8 cellular contexts compared by ENCODE assay signal in genomic region chr9:114588671-114589526, GRCh38. TPM values are rescaled to one million over a fixed set of nuclear protein-coding genes. Genes with fewer than 3 reads are reported as not detected.
A peak's percentile ranks its signal among the peaks of the same experiment; 100 is the strongest.
DNase-seq lines count a peak whose midpoint lies in the region; ATAC-seq, FAIRE-seq and TF ChIP-seq lines count a peak whose summit lies in the region.

No MANE protein-coding gene starts in this region.

- H3K27ac Mint-ChIP-seq in T-cell = peak overlapping the region; percentile 99 to 100

- H3K4me3 Mint-ChIP-seq in T-cell = peak overlapping the region; percentile 97 to 100 (median 100)

- FAIRE-seq in H54 (lab: Jason Lieb, UNC) = peak; percentile 60

- peak overlapping the region; percentile 97 for H3K27ac ChIP-seq in skeletal muscle tissue (ENCODE audit: low read depth, low read length)

- H3K36me3 Mint-ChIP-seq in T-cell = peaks cover 15% of the 10 kb centered on the region

- H3K36me3 ChIP-seq in skeletal muscle tissue (ENCODE audit: control insufficient read depth in 3 of 3, insufficient read depth in 3 of 3, low read length in 3 of 3) = peaks cover 7 to 12% (median 11%) of the 10 kb centered on the region in 3 donors

- TF ChIP-seq POLR2A in H54 (IDR thresholded peaks at IDR 0.05; ENCODE audit: low read depth, low read length) = no peak

- CTCF ChIA-PET in T-cell (lab: Charles Lee) = interaction anchor here (0.6 to 2.5 kb wide), 4 partner anchors 9 to 73 kb away, joined by 3 to 20 read pairs (median 4); no protein-coding TSS in a partner anchor

- peaks cover 34 to 51% (median 39%) of the 10 kb centered on the region in 3 donors for H3K4me1 ChIP-seq in skeletal muscle tissue (ENCODE audit: control insufficient read depth in 3 of 3, insufficient read depth in 3 of 3, low read length in 3 of 3)

- H3K27me3 Mint-ChIP-seq in T-cell = no peaks in the 10 kb centered on the region

- POLR2A ChIA-PET in T-cell (lab: Charles Lee) = no interaction called here

- H3K9me3 Mint-ChIP-seq in T-cell = no peaks in the 10 kb centered on the region

- no peak for TF ChIP-seq CTCF in fibroblast of the aortic adventitia (IDR thresholded peaks at IDR 0.05; ENCODE audit: insufficient read depth, low read length)

- peak overlapping the region; percentile 99 to 100 (median 100) for H3K9ac ChIP-seq in skeletal muscle tissue (ENCODE audit: low read depth in 1 of 3, low read length in 3 of 3)

- DNase-seq in H54 (ENCODE audit: insufficient read length, low spot score) (no peak), T-cell (no peak), fibroblast of the aortic adventitia (ENCODE audit: low read depth) (peak; percentile 54), NCI-H510A (lab: John Stamatoyannopoulos, UW) (no peak), NCI-H524 treated with DMSO at 0.1 percent for 48 hours (lab: John Stamatoyannopoulos, UW) (no peak)
- DNase-seq in activated CD4-positive, alpha-beta T cell treated with anti-CD3 and anti-CD28 coated beads for 48 hours = no peak

- H3K4me1 Mint-ChIP-seq in T-cell = peaks cover 58 to 63% (median 62%) of the 10 kb centered on the region in 3 donors

- H3K9me3 ChIP-seq in skeletal muscle tissue (ENCODE audit: control insufficient read depth in 3 of 3, low read length in 3 of 3) = no peaks in the 10 kb centered on the region

- no peaks in the 10 kb centered on the region for H3K27me3 ChIP-seq in skeletal muscle tissue (ENCODE audit: control insufficient read depth in 3 of 3, insufficient read depth in 3 of 3, low read length in 3 of 3)

- peak overlapping the region; percentile 98 for H3K4me3 ChIP-seq in fibroblast of the aortic adventitia (ENCODE audit: low read depth, low read length)
- peak overlapping the region; percentile 92 to 100 (median 99) for H3K4me3 ChIP-seq in skeletal muscle tissue (ENCODE audit: low read length in 3 of 3)

- ATAC-seq in T-cell (replicated peaks in 1 of 4) = no peak
- ATAC-seq in GM18861 (IDR thresholded peaks at IDR 0.05; ENCODE audit: unreplicated experiment) = no peak

RNA-seq across cellular contexts. Expression of gene ATP6V1G1, which starts 1.3 kb away (rescaled TPM):
- 100 to 1,000 TPM in 4 of 5 donors, 10 to 100 TPM in 1; 99.2 to 109 (median 103) TPM for total RNA-seq in T-cell
- 88.2 and 128 TPM in 2 replicates for total RNA-seq in fibroblast of the aortic adventitia (ENCODE audit: low replicate concordance)
- 56.9 TPM for total RNA-seq in skeletal muscle tissue

RNA-seq across cellular contexts. Expression of gene TMEM268, which starts 22.2 kb away (rescaled TPM):
- total RNA-seq in T-cell (10 to 100 TPM; 12.2 to 20.0 (median 18.3) TPM), fibroblast of the aortic adventitia (ENCODE audit: low replicate concordance) (4.9 and 12.0 TPM in 2 replicates), skeletal muscle tissue (2.6 TPM)
